In the genomic region with DNA sequence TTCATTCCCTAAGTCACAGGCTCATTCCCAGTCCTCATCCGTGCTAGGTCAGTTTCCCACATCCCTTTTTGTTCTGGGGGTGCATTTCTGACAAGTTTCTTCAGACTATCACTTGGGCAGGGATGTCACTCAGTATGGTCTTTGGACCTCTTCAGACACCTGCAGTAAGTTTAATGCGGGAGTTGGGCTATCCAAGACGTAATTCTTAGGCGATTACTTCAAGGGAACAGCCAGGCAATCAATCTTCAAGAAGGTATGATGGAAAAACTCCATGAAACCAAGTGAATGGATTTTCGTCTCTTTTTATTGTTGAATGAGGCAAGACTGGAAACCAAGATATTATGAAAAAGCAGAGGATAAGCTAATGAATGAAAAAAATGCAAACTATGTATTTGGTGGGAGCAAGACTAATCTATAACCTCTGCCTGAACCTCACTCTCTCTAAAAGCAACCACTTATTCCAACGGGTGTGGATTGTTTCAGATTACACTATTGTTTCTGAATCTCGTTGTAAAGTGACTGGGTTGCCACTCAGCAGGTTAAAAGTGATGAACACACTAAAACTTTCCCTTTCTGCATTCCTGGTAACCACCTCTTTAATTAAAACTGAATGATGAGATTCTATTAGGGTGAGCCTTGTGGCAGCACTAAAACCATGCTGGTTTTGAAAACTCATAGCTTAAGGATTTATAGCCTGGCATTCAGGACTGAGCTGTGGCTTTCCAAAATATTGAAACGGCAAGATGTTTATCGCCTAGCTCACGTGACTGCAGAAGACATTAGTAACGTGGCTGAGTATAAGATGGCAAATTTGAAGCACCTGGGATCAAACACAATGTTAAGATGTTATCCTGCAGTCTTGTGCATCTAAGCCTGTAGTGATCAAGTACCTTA, we compare ENCODE assay signal across 8 cellular contexts. TPM values are rescaled to one million over a fixed set of nuclear protein-coding genes. Genes with fewer than 3 reads are reported as not detected.
A peak's percentile ranks its signal among the peaks of the same experiment; 100 is the strongest.
DNase-seq lines count a peak whose midpoint lies in the region; ATAC-seq and TF ChIP-seq lines count a peak whose summit lies in the region.

No MANE protein-coding gene starts in this region.

- peak; percentile 68 for DNase-seq in GM04503 (ENCODE audit: low read depth)
- peak; percentile 43 for DNase-seq in RPMI7951 (ENCODE audit: low read depth)
- DNase-seq in fibroblast of villous mesenchyme (ENCODE audit: low read depth): peak; percentile 47
- DNase-seq in retina: peak; percentile 17
- DNase-seq in OCI-M1 (lab: John Stamatoyannopoulos, UW): no peak
- DNase-seq in germinal center (ENCODE audit: low spot score): no peak
- no peak for DNase-seq in DMS53 (lab: John Stamatoyannopoulos, UW)

- H3K4me3 ChIP-seq in fibroblast of villous mesenchyme (ENCODE audit: low read depth, low read length): peak overlapping the region; percentile 86

- ATAC-seq in HG02759 (IDR thresholded peaks at IDR 0.05; ENCODE audit: unreplicated experiment): no peak

- TF ChIP-seq CTCF in fibroblast of villous mesenchyme (IDR thresholded peaks at IDR 0.05; ENCODE audit: insufficient read depth, low read depth, low read length): no peak

RNA-seq across cellular contexts. Expression of gene RASAL2, which starts 1.1 kb away (rescaled TPM):
- 5.6 and 8.2 TPM in 2 replicates for total RNA-seq in RPMI7951 (2014; rRNA removed; shearing (Covaris generic))
- 30.9 and 40.6 TPM in 2 replicates for total RNA-seq in fibroblast of villous mesenchyme

Comparison
In these comparisons a context has a peak if more than half of its experiments do, and no peak if none do; other contexts are left out.
1. DNase-seq: peak in GM04503 (single experiment), RPMI7951 (single experiment), fibroblast of villous mesenchyme (single experiment) and retina (single experiment); none in OCI-M1 (single experiment), germinal center (single experiment) and DMS53 (single experiment).